Comparison of ENCODE assay signal across 18 cellular contexts in the genomic region with DNA sequence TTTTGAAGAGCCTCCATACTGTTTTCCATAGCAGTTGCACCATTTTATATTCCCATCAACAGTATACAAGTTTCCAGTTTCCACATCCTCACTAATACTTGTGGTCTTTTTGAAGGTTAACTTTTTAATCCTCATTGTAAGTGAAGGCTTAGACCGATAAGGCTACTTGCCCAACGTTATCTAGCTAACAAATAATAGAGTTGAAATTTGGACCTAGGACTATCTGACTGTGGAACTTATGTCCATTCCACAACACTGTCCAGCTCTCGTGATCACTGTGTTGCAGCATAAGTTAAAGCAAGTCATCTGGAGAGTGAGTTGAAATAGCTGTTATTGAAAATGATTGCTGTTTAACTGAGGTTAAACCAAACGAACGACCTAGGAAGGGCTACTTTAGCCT.
DNase-seq lines count a peak whose midpoint lies in the region; ATAC-seq and TF ChIP-seq lines count a peak whose summit lies in the region.
"Had no signal": no experiment of that assay in that cellular context is flagged by ENCODE, and none has a peak within 500 bp of the region (broad histone marks: within the 10 kb centered on the region; RNA-seq: fewer than 3 reads in every experiment).

No MANE protein-coding gene starts in this region.

- TF ChIP-seq CTCF in WTC11 (IDR thresholded peaks at IDR 0.05) (no peak), liver (IDR thresholded peaks at IDR 0.05; ENCODE audit: low read depth, low read length, missing input control) (no peak), SK-N-SH (IDR thresholded peaks at IDR 0.05) (no peak)

- 35% methylated on average over 5 of the region's 5 CpGs for WGBS in liver
- 21% methylated on average over 5 of the region's 5 CpGs for WGBS in SK-N-SH (ENCODE audit: low lambda C conversion rate)

- ATAC-seq in WTC11 (no peak), left lobe of liver (peak; percentile 93), HG02642 (IDR thresholded peaks at IDR 0.05; ENCODE audit: poor library complexity, unreplicated experiment) (no peak), GM18868 (IDR thresholded peaks at IDR 0.05; ENCODE audit: unreplicated experiment) (no peak)
- ATAC-seq: CD8-positive, alpha-beta T cell had no signal

- DNase-seq in WTC11 (ENCODE audit: low spot score) = no peak
- no peak for DNase-seq in left lobe of liver (ENCODE audit: low spot score)
- DNase-seq in SK-N-SH = no peak
- no peak for DNase-seq in cerebellum (ENCODE audit: low spot score)
- DNase-seq: 8988T; ACHN; BE2C; Caco-2; Calu3; CD4-positive, alpha-beta T cell; CD8-positive, alpha-beta T cell; DMS79 treated with DMSO at 0.1 percent for 48 hours; GF-D8 had no signal

- H3K9me2 ChIP-seq in SK-N-SH = no peaks in the 10 kb centered on the region

- no peak overlapping the region for H2AFZ ChIP-seq in SK-N-SH (ENCODE audit: low read depth)

- CTCF ChIA-PET in WTC11 (lab: Charles Lee) (interaction anchor here (0.7 kb wide), 1 partner anchor 19 kb away, joined by 3 read pairs; no protein-coding TSS in a partner anchor), SK-N-SH (lab: Yijun Ruan, JAX) (interaction anchor here (1.1 kb wide), 1 partner anchor 19 kb away, joined by 3 read pairs; no protein-coding TSS in a partner anchor)

- no peaks in the 10 kb centered on the region for H3K79me2 ChIP-seq in SK-N-SH (ENCODE audit: insufficient read depth)

- no peaks in the 10 kb centered on the region for H3K36me3 ChIP-seq in liver (ENCODE audit: control insufficient read depth in 4 of 4, insufficient read depth in 3 of 4, low read depth in 1 of 4, low read length in 3 of 4)
- no peaks in the 10 kb centered on the region for H3K36me3 ChIP-seq in SK-N-SH (replicated peaks in 1 of 2; ENCODE audit: control insufficient read depth in 1 of 2, insufficient read depth in 2 of 2, low read length in 1 of 2)
- H3K36me3 ChIP-seq: BE2C, BLaER1 had no signal

- POLR2A ChIA-PET in WTC11 (lab: Charles Lee) (interaction anchor here (0.5 kb wide), 1 partner anchor 421 kb away, joined by 3 read pairs; no protein-coding TSS in a partner anchor), SK-N-SH (lab: Yijun Ruan, JAX) (no interaction called here)

- H3K9me3 ChIP-seq in liver (ENCODE audit: control insufficient read depth in 4 of 4, low read length in 3 of 4) (no peaks in the 10 kb centered on the region), SK-N-SH (no peaks in the 10 kb centered on the region)
- H3K9me3 ChIP-seq: BE2C, BLaER1, Caco-2 had no signal

- no peaks in the 10 kb centered on the region for H3K27me3 ChIP-seq in liver (ENCODE audit: control insufficient read depth in 4 of 4, insufficient read depth in 4 of 4, low read length in 3 of 4)
- peaks cover 14% of the 10 kb centered on the region; the same call in 1 of the 2 replicates for H3K27me3 ChIP-seq in SK-N-SH (ENCODE audit: insufficient read depth)
- H3K27me3 ChIP-seq: BE2C, BLaER1 had no signal

- H3K27ac ChIP-seq in liver (ENCODE audit: low read depth in 1 of 2, low read length in 2 of 2) (no peak overlapping the region), SK-N-SH (ENCODE audit: low read depth in 2 of 2, low read length in 1 of 2) (no peak overlapping the region)
- H3K27ac ChIP-seq: BLaER1, C4-2B had no signal

- H3K27me3 Mint-ChIP-seq in WTC11 (ENCODE audit: low read depth) = no peaks in the 10 kb centered on the region; the same call in 1 of the 2 replicates

- H3K4me3 Mint-ChIP-seq in WTC11 = no peak overlapping the region
- H3K4me3 Mint-ChIP-seq: CD4-positive, alpha-beta T cell; CD8-positive, alpha-beta T cell had no signal

- no peak overlapping the region for H3K27ac Mint-ChIP-seq in WTC11
- H3K27ac Mint-ChIP-seq: CD4-positive, alpha-beta T cell; CD8-positive, alpha-beta T cell had no signal

- no peaks in the 10 kb centered on the region for H3K4me1 Mint-ChIP-seq in WTC11

- no peak overlapping the region for H3K4me3 ChIP-seq in liver (ENCODE audit: low read depth in 1 of 3, low read length in 3 of 3)
- no peak overlapping the region for H3K4me3 ChIP-seq in SK-N-SH (ENCODE audit: low read depth in 2 of 2, low read length in 1 of 2)
- H3K4me3 ChIP-seq: BLaER1 had no signal

- TF ChIP-seq EP300 in SK-N-SH (IDR thresholded peaks at IDR 0.05; ENCODE audit: borderline replicate concordance in 1 of 2, low read depth in 1 of 2, low read length in 1 of 2) = no peak

- H3K4me1 ChIP-seq in liver (ENCODE audit: control insufficient read depth in 4 of 4, insufficient read depth in 4 of 4, low read length in 3 of 4) (peaks cover 0 to 3% (median 0%) of the 10 kb centered on the region in 4 donors), SK-N-SH (ENCODE audit: control insufficient read depth in 1 of 2, insufficient read depth in 2 of 2, low read depth in 1 of 2, low read length in 1 of 2) (no peaks in the 10 kb centered on the region)
- H3K4me1 ChIP-seq: BE2C, BLaER1, Caco-2 had no signal

- H3K9ac ChIP-seq in liver (ENCODE audit: low read depth in 1 of 2, low read length in 2 of 2) (no peak overlapping the region), SK-N-SH (no peak overlapping the region)
- H3K9ac ChIP-seq: BLaER1 had no signal

- no peaks in the 10 kb centered on the region for H3K36me3 Mint-ChIP-seq in WTC11
- H3K36me3 Mint-ChIP-seq: CD8-positive, alpha-beta T cell had no signal

- H3K9me3 Mint-ChIP-seq in WTC11 = peaks cover 38% of the 10 kb centered on the region
- H3K9me3 Mint-ChIP-seq: CD4-positive, alpha-beta T cell; CD8-positive, alpha-beta T cell had no signal

- H3K4me2 ChIP-seq in SK-N-SH = no peak overlapping the region
- H3K4me2 ChIP-seq: BLaER1 had no signal

- no peaks in the 10 kb centered on the region for H4K20me1 ChIP-seq in SK-N-SH (ENCODE audit: insufficient read depth)
- H4K20me1 ChIP-seq: BLaER1 had no signal

- TF ChIP-seq RAD21 in liver (IDR thresholded peaks at IDR 0.05) = no peak
- no peak for TF ChIP-seq RAD21 in SK-N-SH (IDR thresholded peaks at IDR 0.05; ENCODE audit: low read length)

- no peaks in the 10 kb centered on the region for H3F3A ChIP-seq in SK-N-SH (replicated peaks; ENCODE audit: insufficient read depth)

TF ChIP-seq in WTC11, 78 proteins besides CTCF, POLR2A, EP300 and RAD21 (continues in another document):
- TF ChIP-seq, protein P1, sequence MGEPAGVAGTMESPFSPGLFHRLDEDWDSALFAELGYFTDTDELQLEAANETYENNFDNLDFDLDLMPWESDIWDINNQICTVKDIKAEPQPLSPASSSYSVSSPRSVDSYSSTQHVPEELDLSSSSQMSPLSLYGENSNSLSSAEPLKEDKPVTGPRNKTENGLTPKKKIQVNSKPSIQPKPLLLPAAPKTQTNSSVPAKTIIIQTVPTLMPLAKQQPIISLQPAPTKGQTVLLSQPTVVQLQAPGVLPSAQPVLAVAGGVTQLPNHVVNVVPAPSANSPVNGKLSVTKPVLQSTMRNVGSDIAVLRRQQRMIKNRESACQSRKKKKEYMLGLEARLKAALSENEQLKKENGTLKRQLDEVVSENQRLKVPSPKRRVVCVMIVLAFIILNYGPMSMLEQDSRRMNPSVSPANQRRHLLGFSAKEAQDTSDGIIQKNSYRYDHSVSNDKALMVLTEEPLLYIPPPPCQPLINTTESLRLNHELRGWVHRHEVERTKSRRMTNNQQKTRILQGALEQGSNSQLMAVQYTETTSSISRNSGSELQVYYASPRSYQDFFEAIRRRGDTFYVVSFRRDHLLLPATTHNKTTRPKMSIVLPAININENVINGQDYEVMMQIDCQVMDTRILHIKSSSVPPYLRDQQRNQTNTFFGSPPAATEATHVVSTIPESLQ (CRISPR knock-in tag; IDR thresholded peaks at IDR 0.05) = no peak
- no peak for TF ChIP-seq ZNF121 (CRISPR knock-in tag; IDR thresholded peaks at IDR 0.05)

TF ChIP-seq in liver, 16 proteins besides CTCF, POLR2A, EP300 and RAD21 (continues in another document):
- TF ChIP-seq RXRA (IDR thresholded peaks at IDR 0.05) (peak in 1 of 2 donors; percentile 45), HNF4A (conservative IDR thresholded peaks at IDR 0.05) (peak; percentile 85), NR2F2 (IDR thresholded peaks at IDR 0.05) (no peak), HNF4G (IDR thresholded peaks at IDR 0.05) (peak; percentile 48)

TF ChIP-seq in SK-N-SH, 30 proteins besides CTCF, POLR2A, EP300 and RAD21 (continues in another document):
- TF ChIP-seq RCOR1 (IDR thresholded peaks at IDR 0.05; ENCODE audit: low read length) (no peak), ELF1 (IDR thresholded peaks at IDR 0.05) (no peak), FOSL2 (IDR thresholded peaks at IDR 0.05; ENCODE audit: borderline replicate concordance, low read depth) (no peak), CHD2 (IDR thresholded peaks at IDR 0.05; ENCODE audit: low read length, partially characterized antibody) (no peak), SIN3A (IDR thresholded peaks at IDR 0.05; ENCODE audit: borderline replicate concordance, low read depth, low read length) (no peak), FOXJ3 (CRISPR knock-in tag; IDR thresholded peaks at IDR 0.05) (no peak), MXI1 (IDR thresholded peaks at IDR 0.05; ENCODE audit: low read depth, low read length) (no peak), RXRA (IDR thresholded peaks at IDR 0.05; ENCODE audit: borderline replicate concordance, low read depth) (no peak), REST (IDR thresholded peaks at IDR 0.05; ENCODE audit: low read depth, low read length) (no peak)
